23 cellular contexts compared by ENCODE assay signal in the genomic region with DNA sequence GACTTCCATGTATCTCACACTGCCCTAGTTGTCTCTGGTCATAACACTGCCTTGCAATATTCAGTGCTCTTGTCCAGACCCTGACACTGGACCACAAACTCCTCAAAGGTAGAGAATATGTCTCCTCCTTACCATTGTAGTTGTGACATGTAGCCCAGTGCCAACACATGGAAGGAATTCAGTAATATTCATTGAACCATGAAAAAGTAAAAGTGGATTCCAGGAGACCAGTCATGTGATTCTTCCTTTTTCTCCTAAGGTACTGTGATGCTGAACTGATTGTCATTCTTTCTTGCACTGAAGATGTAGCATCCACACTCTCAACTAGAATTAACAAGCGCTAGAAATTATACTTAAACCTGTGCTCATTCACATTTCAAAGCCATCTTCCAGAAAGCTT.
A peak's percentile ranks its signal among the peaks of the same experiment; 100 is the strongest.
DNase-seq lines count a peak whose midpoint lies in the region; ATAC-seq, FAIRE-seq and TF ChIP-seq lines count a peak whose summit lies in the region.
"Had no signal": no experiment of that assay in that cellular context is flagged by ENCODE, and none has a peak within 500 bp of the region (broad histone marks: within the 10 kb centered on the region; RNA-seq: fewer than 3 reads in every experiment).

No MANE protein-coding gene starts in this region.

- H3K9me3 Mint-ChIP-seq in brain: no peaks in the 10 kb centered on the region

- DNase-seq in HTR-8/SVneo (ENCODE audit: insufficient read length, low spot score) (no peak), left kidney (ENCODE audit: low read depth, low spot score) (peak; percentile 66), tibial artery (no peak), upper lobe of left lung (no peak), SKM-1 treated with dmso at 0.1 percent for 144 hours (lab: John Stamatoyannopoulos, UW; ENCODE audit: unreplicated experiment) (no peak)
- DNase-seq: Caco-2; CD4-positive, alpha-beta memory T cell; DMS153; GDM1; KG1; NCI-H1105; NCI-H2081; NCI-H2171; NCI-H526; Peyer's patch; SJCRH30 had no signal

- no peaks in the 10 kb centered on the region for H3K36me3 Mint-ChIP-seq in brain
- H3K36me3 Mint-ChIP-seq: CD4-positive, alpha-beta memory T cell had no signal

- no peak for TF ChIP-seq CTCF in brain (conservative IDR thresholded peaks at IDR 0.05)
- no peak for TF ChIP-seq CTCF in tibial artery (IDR thresholded peaks at IDR 0.05)
- no peak for TF ChIP-seq CTCF in upper lobe of left lung (IDR thresholded peaks at IDR 0.05)

- H3K27ac Mint-ChIP-seq in brain: peak overlapping the region in 3 of 5 experiments; percentile 15 to 19 (median 19)
- H3K27ac Mint-ChIP-seq: CD4-positive, alpha-beta memory T cell had no signal

- peaks cover 0 to 80% (median 5%) of the 10 kb centered on the region in 4 donors for H3K4me1 ChIP-seq in tibial artery
- H3K4me1 ChIP-seq in upper lobe of left lung: peaks cover 0 to 15% (median 0%) of the 10 kb centered on the region in 4 donors
- H3K4me1 ChIP-seq: Caco-2, Peyer's patch, SJCRH30 had no signal

- H3K27me3 ChIP-seq in tibial artery: no peaks in the 10 kb centered on the region
- no peaks in the 10 kb centered on the region for H3K27me3 ChIP-seq in upper lobe of left lung
- H3K27me3 ChIP-seq: BLaER1 treated with 17β-estradiol and CSF1 and Interleukin-3, amounts not matched to agents 10 nM and 100 nM; Peyer's patch; SJCRH30 had no signal

- WGBS in upper lobe of left lung, 2 donors: 93 to 96% methylated on average over 1 of the region's 1 CpG

- H3K4me3 ChIP-seq in tibial artery: no peak overlapping the region
- no peak overlapping the region for H3K4me3 ChIP-seq in upper lobe of left lung
- H3K4me3 ChIP-seq: BLaER1 treated with 17β-estradiol and CSF1 and Interleukin-3, amounts not matched to agents 10 nM and 100 nM; Peyer's patch; SJCRH30 had no signal

- peak; percentile 28 for FAIRE-seq in HTR-8/SVneo (lab: Jason Lieb, UNC)
- FAIRE-seq: GM19239, H54, HepG2 had no signal

- peaks cover 63% of the 10 kb centered on the region for H3K4me1 Mint-ChIP-seq in brain
- H3K4me1 Mint-ChIP-seq: CD4-positive, alpha-beta memory T cell had no signal

- H3K27me3 Mint-ChIP-seq in brain: peaks cover 9% of the 10 kb centered on the region

- TF ChIP-seq POLR2A in upper lobe of left lung (IDR thresholded peaks at IDR 0.05): no peak

- no peaks in the 10 kb centered on the region for H3K36me3 ChIP-seq in tibial artery
- no peaks in the 10 kb centered on the region for H3K36me3 ChIP-seq in upper lobe of left lung
- H3K36me3 ChIP-seq: BLaER1 treated with 17β-estradiol and CSF1 and Interleukin-3, amounts not matched to agents 10 nM and 100 nM; Peyer's patch; SJCRH30 had no signal

- peak overlapping the region; percentile 10 to 47 for H3K27ac ChIP-seq in tibial artery
- H3K27ac ChIP-seq in upper lobe of left lung: no peak overlapping the region
- H3K27ac ChIP-seq: BLaER1 treated with 17β-estradiol and CSF1 and Interleukin-3, amounts not matched to agents 10 nM and 100 nM; Peyer's patch; SJCRH30 had no signal

- no peak overlapping the region for H3K4me3 Mint-ChIP-seq in brain
- H3K4me3 Mint-ChIP-seq: CD4-positive, alpha-beta memory T cell had no signal

- ATAC-seq in HG02981 (IDR thresholded peaks at IDR 0.05; ENCODE audit: unreplicated experiment) (no peak), upper lobe of left lung (ENCODE audit: low FRiP score in 2 of 2) (no peak), HG03095 (IDR thresholded peaks at IDR 0.05; ENCODE audit: unreplicated experiment) (no peak)
- ATAC-seq: HepG2 had no signal

- no peak for TF ChIP-seq EP300 in upper lobe of left lung (IDR thresholded peaks at IDR 0.05)

- H3K9me3 ChIP-seq in tibial artery: no peaks in the 10 kb centered on the region
- H3K9me3 ChIP-seq in upper lobe of left lung: no peaks in the 10 kb centered on the region
- H3K9me3 ChIP-seq: Caco-2, Peyer's patch, SJCRH30 had no signal

- intact Hi-C loops in tibial artery (cut with DNase I; ENCODE audit: low total_unique reads): no loop called here

Comparison
In these comparisons a context has a peak if more than half of its experiments do, and no peak if none do; other contexts are left out.
1. H3K27ac ChIP-seq: peak in tibial artery (2 of 2); none in upper lobe of left lung (0 of 4).